3 cellular contexts compared by ENCODE assay signal in genomic region chr5:32690153-32690552, GRCh38.
TF ChIP-seq lines count a peak whose summit lies in the region.

No MANE protein-coding gene starts in this region.

TF ChIP-seq in IMR-90, 13 proteins besides CTCF, POLR2A, EP300 and RAD21:
- no peak for TF ChIP-seq MXI1 (IDR thresholded peaks at IDR 0.05; ENCODE audit: borderline replicate concordance, low read depth, low read length)
- no peak for TF ChIP-seq USF2 (IDR thresholded peaks at IDR 0.05; ENCODE audit: low read depth, low read length)
- no peak for TF ChIP-seq ELK1 (IDR thresholded peaks at IDR 0.05; ENCODE audit: borderline replicate concordance, low read depth, low read length)
- no peak for TF ChIP-seq BHLHE40 (IDR thresholded peaks at IDR 0.05; ENCODE audit: low read depth, low read length)
- no peak for TF ChIP-seq NFE2L2 (IDR thresholded peaks at IDR 0.05; ENCODE audit: low read depth, low read length)
- no peak for TF ChIP-seq MAFK (IDR thresholded peaks at IDR 0.05; ENCODE audit: low read depth, low read length)
- TF ChIP-seq RCOR1 (IDR thresholded peaks at IDR 0.05; ENCODE audit: insufficient replicate concordance, low read length) = no peak
- TF ChIP-seq SMC3 (IDR thresholded peaks at IDR 0.05; ENCODE audit: low read depth, low read length) = no peak
- no peak for TF ChIP-seq FOS (IDR thresholded peaks at IDR 0.05; ENCODE audit: low read depth, low read length)
- TF ChIP-seq MAZ (IDR thresholded peaks at IDR 0.05; ENCODE audit: borderline replicate concordance, low read depth, low read length) = no peak
- no peak for TF ChIP-seq CHD1 (IDR thresholded peaks at IDR 0.05; ENCODE audit: low read depth, low read length)
- no peak for TF ChIP-seq RFX5 (IDR thresholded peaks at IDR 0.05; ENCODE audit: low read depth, low read length)
- no peak for TF ChIP-seq CEBPB (IDR thresholded peaks at IDR 0.05; ENCODE audit: low read depth, low read length)

TF ChIP-seq in WTC11, 78 proteins besides CTCF, POLR2A, EP300 and RAD21:
- TF ChIP-seq ERG (CRISPR knock-in tag; IDR thresholded peaks at IDR 0.05) (no peak), NR1H2 (CRISPR knock-in tag; IDR thresholded peaks at IDR 0.05) (no peak), NR2C2 (CRISPR knock-in tag; IDR thresholded peaks at IDR 0.05) (no peak), ZNF121 (CRISPR knock-in tag; IDR thresholded peaks at IDR 0.05) (no peak), CBFB (CRISPR knock-in tag; IDR thresholded peaks at IDR 0.05; ENCODE audit: low read depth) (no peak), JUN (CRISPR knock-in tag; IDR thresholded peaks at IDR 0.05) (no peak), KAT7 (CRISPR knock-in tag; IDR thresholded peaks at IDR 0.05; ENCODE audit: borderline replicate concordance) (no peak), ELF4 (CRISPR knock-in tag; IDR thresholded peaks at IDR 0.05; ENCODE audit: low read depth) (no peak), ZMAT4 (CRISPR knock-in tag; IDR thresholded peaks at IDR 0.05) (no peak), OVOL2 (CRISPR knock-in tag; IDR thresholded peaks at IDR 0.05; ENCODE audit: borderline replicate concordance) (no peak), ATF3 (CRISPR knock-in tag; conservative IDR thresholded peaks at IDR 0.05) (no peak), SMAD4 (CRISPR knock-in tag; IDR thresholded peaks at IDR 0.05) (no peak), EMX1 (CRISPR knock-in tag; IDR thresholded peaks at IDR 0.05) (no peak), TP53 (CRISPR knock-in tag; IDR thresholded peaks at IDR 0.05) (no peak), ZBTB43 (CRISPR knock-in tag; IDR thresholded peaks at IDR 0.05) (no peak), NFYB (CRISPR knock-in tag; conservative IDR thresholded peaks at IDR 0.05; ENCODE audit: low read depth) (no peak), ZNF425 (CRISPR knock-in tag; conservative IDR thresholded peaks at IDR 0.05) (no peak)

TF ChIP-seq in liver, 16 proteins besides CTCF, POLR2A, EP300 and RAD21:
- TF ChIP-seq ZBTB33 (IDR thresholded peaks at IDR 0.05) = no peak
- TF ChIP-seq FOXA2 (IDR thresholded peaks at IDR 0.05) = no peak
- no peak for TF ChIP-seq EGR1 (IDR thresholded peaks at IDR 0.05; ENCODE audit: low read depth in 2 of 2)
- no peak for TF ChIP-seq ATF3 (IDR thresholded peaks at IDR 0.05)
- no peak for TF ChIP-seq YY1 (IDR thresholded peaks at IDR 0.05)
- TF ChIP-seq GABPA (IDR thresholded peaks at IDR 0.05 in 1 of 2, conservative IDR thresholded peaks at IDR 0.05 in 1 of 2) = no peak
- no peak for TF ChIP-seq REST (IDR thresholded peaks at IDR 0.05)
- TF ChIP-seq JUND (IDR thresholded peaks at IDR 0.05) = no peak
- no peak for TF ChIP-seq NR2F2 (IDR thresholded peaks at IDR 0.05)
